1 cellular context compared by ENCODE assay signal in the genomic region with DNA sequence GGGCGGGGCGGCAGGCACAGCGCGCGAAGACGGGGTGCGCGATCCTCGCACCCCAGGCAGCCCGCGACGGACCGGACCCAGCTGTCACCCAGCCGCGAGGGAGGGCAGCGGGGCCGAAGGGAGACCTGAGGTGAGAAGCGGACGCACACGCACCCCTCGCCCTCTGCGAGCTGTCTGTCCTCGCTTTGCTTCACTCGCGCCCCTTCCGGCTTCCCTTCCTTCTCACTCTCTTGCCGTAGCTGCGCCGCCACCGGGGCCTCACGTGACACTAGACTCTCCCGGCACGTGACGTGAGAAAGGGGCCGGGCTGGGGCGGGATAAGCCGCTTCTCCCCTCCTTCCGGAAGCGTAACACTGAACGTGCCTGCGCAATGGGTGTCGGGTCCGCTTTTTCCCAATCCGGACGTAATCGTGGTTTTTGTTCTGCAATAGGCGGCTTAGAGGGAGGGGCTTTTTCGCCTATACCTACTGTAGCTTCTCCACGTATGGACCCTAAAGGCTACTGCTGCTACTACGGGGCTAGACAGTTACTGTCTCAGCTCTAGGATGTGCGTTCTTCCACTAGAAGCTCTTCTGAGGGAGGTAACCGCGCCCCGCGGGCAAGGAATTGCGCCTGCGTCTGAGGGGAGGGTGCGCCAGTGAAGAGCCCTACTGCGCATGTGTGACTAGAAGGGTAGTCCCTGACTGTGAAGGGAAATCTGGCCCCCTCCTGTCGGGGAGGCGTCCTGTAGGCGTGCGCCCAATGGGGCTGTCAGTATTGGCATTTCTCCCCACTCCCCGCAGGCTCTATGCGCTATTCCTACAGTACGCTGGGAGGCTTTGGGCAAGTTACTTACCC.
A peak's percentile ranks its signal among the peaks of the same experiment; 100 is the strongest.
TF ChIP-seq lines count a peak whose summit lies in the region.

A gene (minus strand): TSS at position 270 of the 837 bp plus-strand sequence. CDS start 434 bp downstream, outside the sequence.
A gene with protein sequence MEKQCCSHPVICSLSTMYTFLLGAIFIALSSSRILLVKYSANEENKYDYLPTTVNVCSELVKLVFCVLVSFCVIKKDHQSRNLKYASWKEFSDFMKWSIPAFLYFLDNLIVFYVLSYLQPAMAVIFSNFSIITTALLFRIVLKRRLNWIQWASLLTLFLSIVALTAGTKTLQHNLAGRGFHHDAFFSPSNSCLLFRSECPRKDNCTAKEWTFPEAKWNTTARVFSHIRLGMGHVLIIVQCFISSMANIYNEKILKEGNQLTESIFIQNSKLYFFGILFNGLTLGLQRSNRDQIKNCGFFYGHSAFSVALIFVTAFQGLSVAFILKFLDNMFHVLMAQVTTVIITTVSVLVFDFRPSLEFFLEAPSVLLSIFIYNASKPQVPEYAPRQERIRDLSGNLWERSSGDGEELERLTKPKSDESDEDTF (plus strand): TSS at position 353 of the 837 bp plus-strand sequence. CDS start 1,359 bp downstream, outside the sequence.

TF ChIP-seq in HepG2, 621 proteins besides CTCF, POLR2A, EP300 and RAD21 (continued from another document and continues in another):
- TF ChIP-seq, protein P1, sequence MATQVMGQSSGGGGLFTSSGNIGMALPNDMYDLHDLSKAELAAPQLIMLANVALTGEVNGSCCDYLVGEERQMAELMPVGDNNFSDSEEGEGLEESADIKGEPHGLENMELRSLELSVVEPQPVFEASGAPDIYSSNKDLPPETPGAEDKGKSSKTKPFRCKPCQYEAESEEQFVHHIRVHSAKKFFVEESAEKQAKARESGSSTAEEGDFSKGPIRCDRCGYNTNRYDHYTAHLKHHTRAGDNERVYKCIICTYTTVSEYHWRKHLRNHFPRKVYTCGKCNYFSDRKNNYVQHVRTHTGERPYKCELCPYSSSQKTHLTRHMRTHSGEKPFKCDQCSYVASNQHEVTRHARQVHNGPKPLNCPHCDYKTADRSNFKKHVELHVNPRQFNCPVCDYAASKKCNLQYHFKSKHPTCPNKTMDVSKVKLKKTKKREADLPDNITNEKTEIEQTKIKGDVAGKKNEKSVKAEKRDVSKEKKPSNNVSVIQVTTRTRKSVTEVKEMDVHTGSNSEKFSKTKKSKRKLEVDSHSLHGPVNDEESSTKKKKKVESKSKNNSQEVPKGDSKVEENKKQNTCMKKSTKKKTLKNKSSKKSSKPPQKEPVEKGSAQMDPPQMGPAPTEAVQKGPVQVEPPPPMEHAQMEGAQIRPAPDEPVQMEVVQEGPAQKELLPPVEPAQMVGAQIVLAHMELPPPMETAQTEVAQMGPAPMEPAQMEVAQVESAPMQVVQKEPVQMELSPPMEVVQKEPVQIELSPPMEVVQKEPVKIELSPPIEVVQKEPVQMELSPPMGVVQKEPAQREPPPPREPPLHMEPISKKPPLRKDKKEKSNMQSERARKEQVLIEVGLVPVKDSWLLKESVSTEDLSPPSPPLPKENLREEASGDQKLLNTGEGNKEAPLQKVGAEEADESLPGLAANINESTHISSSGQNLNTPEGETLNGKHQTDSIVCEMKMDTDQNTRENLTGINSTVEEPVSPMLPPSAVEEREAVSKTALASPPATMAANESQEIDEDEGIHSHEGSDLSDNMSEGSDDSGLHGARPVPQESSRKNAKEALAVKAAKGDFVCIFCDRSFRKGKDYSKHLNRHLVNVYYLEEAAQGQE (IDR thresholded peaks at IDR 0.05; ENCODE audit: borderline replicate concordance in 1 of 2, low read depth in 1 of 2, low read length in 2 of 2), result no peak
- TF ChIP-seq ZNF329 (CRISPR knock-in tag; IDR thresholded peaks at IDR 0.05; ENCODE audit: low read depth) (peak; percentile 88; the same call in 1 of the 2 replicates), HDAC2 (CRISPR knock-in tag; IDR thresholded peaks at IDR 0.05) (peak; percentile 58), ZNF260 (CRISPR knock-in tag; IDR thresholded peaks at IDR 0.05; ENCODE audit: borderline replicate concordance, low read depth) (no peak), ZNF367 (CRISPR knock-in tag; IDR thresholded peaks at IDR 0.05; ENCODE audit: borderline replicate concordance) (no peak), NFIB (CRISPR knock-in tag; IDR thresholded peaks at IDR 0.05; ENCODE audit: borderline replicate concordance) (no peak), DR1 (CRISPR knock-in tag; IDR thresholded peaks at IDR 0.05) (peak; percentile 50; the same call in 1 of the 2 replicates), ZNF567 (CRISPR knock-in tag; IDR thresholded peaks at IDR 0.05; ENCODE audit: borderline replicate concordance) (no peak), DPF2 (CRISPR knock-in tag; IDR thresholded peaks at IDR 0.05; ENCODE audit: borderline replicate concordance, low read depth) (no peak), SNRNP70 (IDR thresholded peaks at IDR 0.05; ENCODE audit: low read depth, low read length) (no peak), SP140L (CRISPR knock-in tag; IDR thresholded peaks at IDR 0.05; ENCODE audit: borderline replicate concordance) (no peak), SYNCRIP (IDR thresholded peaks at IDR 0.05; ENCODE audit: insufficient read depth, low read depth, low read length) (no peak), MZF1 (CRISPR knock-in tag; IDR thresholded peaks at IDR 0.05; ENCODE audit: borderline replicate concordance) (no peak), ATRX (CRISPR knock-in tag; IDR thresholded peaks at IDR 0.05; ENCODE audit: borderline replicate concordance) (no peak), ZNF546 (CRISPR knock-in tag; conservative IDR thresholded peaks at IDR 0.05) (no peak; the same call in 1 of the 2 replicates), ZMYM3 (CRISPR knock-in tag; IDR thresholded peaks at IDR 0.05) (no peak), ZNF598 (CRISPR knock-in tag; IDR thresholded peaks at IDR 0.05; ENCODE audit: borderline replicate concordance) (peak; percentile 9; the same call in 1 of the 2 replicates), ZNF549 (CRISPR knock-in tag; IDR thresholded peaks at IDR 0.05) (no peak), MIER2 (CRISPR knock-in tag; IDR thresholded peaks at IDR 0.05) (peak; percentile 7), JUND (CRISPR knock-in tag; IDR thresholded peaks at IDR 0.05) (no peak), ZNF841 (CRISPR knock-in tag; IDR thresholded peaks at IDR 0.05; ENCODE audit: borderline replicate concordance) (0 out of 2 replicates have a peak, but pooled peaks have one; percentile 2), ZNF878 (CRISPR knock-in tag; IDR thresholded peaks at IDR 0.05) (peak; percentile 46; the same call in 1 of the 2 replicates), MAF1 (CRISPR knock-in tag; IDR thresholded peaks at IDR 0.05; ENCODE audit: borderline replicate concordance) (no peak), HNRNPUL1 (IDR thresholded peaks at IDR 0.05; ENCODE audit: low read depth, low read length) (no peak), SKI (IDR thresholded peaks at IDR 0.05; ENCODE audit: partially characterized antibody) (peak; percentile 49), ZNF256 (CRISPR knock-in tag; conservative IDR thresholded peaks at IDR 0.05) (no peak)
- TF ChIP-seq, protein P2, sequence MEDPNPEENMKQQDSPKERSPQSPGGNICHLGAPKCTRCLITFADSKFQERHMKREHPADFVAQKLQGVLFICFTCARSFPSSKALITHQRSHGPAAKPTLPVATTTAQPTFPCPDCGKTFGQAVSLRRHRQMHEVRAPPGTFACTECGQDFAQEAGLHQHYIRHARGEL (CRISPR knock-in tag; IDR thresholded peaks at IDR 0.05), result no peak
- TF ChIP-seq, protein P3, sequence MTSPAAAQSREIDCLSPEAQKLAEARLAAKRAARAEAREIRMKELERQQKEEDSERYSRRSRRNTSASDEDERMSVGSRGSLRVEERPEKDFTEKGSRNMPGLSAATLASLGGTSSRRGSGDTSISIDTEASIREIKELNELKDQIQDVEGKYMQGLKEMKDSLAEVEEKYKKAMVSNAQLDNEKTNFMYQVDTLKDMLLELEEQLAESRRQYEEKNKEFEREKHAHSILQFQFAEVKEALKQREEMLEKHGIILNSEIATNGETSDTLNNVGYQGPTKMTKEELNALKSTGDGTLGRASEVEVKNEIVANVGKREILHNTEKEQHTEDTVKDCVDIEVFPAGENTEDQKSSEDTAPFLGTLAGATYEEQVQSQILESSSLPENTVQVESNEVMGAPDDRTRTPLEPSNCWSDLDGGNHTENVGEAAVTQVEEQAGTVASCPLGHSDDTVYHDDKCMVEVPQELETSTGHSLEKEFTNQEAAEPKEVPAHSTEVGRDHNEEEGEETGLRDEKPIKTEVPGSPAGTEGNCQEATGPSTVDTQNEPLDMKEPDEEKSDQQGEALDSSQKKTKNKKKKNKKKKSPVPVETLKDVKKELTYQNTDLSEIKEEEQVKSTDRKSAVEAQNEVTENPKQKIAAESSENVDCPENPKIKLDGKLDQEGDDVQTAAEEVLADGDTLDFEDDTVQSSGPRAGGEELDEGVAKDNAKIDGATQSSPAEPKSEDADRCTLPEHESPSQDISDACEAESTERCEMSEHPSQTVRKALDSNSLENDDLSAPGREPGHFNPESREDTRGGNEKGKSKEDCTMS (CRISPR knock-in tag; conservative IDR thresholded peaks at IDR 0.05), result no peak
- TF ChIP-seq, protein P4, sequence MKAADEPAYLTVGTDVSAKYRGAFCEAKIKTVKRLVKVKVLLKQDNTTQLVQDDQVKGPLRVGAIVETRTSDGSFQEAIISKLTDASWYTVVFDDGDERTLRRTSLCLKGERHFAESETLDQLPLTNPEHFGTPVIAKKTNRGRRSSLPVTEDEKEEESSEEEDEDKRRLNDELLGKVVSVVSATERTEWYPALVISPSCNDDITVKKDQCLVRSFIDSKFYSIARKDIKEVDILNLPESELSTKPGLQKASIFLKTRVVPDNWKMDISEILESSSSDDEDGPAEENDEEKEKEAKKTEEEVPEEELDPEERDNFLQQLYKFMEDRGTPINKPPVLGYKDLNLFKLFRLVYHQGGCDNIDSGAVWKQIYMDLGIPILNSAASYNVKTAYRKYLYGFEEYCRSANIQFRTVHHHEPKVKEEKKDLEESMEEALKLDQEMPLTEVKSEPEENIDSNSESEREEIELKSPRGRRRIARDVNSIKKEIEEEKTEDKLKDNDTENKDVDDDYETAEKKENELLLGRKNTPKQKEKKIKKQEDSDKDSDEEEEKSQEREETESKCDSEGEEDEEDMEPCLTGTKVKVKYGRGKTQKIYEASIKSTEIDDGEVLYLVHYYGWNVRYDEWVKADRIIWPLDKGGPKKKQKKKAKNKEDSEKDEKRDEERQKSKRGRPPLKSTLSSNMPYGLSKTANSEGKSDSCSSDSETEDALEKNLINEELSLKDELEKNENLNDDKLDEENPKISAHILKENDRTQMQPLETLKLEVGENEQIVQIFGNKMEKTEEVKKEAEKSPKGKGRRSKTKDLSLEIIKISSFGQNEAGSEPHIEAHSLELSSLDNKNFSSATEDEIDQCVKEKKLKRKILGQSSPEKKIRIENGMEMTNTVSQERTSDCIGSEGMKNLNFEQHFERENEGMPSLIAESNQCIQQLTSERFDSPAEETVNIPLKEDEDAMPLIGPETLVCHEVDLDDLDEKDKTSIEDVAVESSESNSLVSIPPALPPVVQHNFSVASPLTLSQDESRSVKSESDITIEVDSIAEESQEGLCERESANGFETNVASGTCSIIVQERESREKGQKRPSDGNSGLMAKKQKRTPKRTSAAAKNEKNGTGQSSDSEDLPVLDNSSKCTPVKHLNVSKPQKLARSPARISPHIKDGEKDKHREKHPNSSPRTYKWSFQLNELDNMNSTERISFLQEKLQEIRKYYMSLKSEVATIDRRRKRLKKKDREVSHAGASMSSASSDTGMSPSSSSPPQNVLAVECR (CRISPR knock-in tag; IDR thresholded peaks at IDR 0.05; ENCODE audit: borderline replicate concordance), result peak; percentile 97
- TF ChIP-seq, protein P5, sequence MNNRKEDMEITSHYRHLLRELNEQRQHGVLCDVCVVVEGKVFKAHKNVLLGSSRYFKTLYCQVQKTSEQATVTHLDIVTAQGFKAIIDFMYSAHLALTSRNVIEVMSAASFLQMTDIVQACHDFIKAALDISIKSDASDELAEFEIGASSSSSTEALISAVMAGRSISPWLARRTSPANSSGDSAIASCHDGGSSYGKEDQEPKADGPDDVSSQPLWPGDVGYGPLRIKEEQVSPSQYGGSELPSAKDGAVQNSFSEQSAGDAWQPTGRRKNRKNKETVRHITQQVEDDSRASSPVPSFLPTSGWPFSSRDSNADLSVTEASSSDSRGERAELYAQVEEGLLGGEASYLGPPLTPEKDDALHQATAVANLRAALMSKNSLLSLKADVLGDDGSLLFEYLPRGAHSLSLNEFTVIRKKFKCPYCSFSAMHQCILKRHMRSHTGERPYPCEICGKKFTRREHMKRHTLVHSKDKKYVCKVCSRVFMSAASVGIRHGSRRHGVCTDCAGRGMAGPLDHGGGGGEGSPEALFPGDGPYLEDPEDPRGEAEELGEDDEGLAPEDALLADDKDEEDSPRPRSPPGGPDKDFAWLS (CRISPR knock-in tag; IDR thresholded peaks at IDR 0.05; ENCODE audit: borderline replicate concordance), result no peak
- TF ChIP-seq, protein P6, sequence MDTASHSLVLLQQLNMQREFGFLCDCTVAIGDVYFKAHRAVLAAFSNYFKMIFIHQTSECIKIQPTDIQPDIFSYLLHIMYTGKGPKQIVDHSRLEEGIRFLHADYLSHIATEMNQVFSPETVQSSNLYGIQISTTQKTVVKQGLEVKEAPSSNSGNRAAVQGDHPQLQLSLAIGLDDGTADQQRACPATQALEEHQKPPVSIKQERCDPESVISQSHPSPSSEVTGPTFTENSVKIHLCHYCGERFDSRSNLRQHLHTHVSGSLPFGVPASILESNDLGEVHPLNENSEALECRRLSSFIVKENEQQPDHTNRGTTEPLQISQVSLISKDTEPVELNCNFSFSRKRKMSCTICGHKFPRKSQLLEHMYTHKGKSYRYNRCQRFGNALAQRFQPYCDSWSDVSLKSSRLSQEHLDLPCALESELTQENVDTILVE (CRISPR knock-in tag; IDR thresholded peaks at IDR 0.05), result peak; percentile 74
- TF ChIP-seq, protein P7, sequence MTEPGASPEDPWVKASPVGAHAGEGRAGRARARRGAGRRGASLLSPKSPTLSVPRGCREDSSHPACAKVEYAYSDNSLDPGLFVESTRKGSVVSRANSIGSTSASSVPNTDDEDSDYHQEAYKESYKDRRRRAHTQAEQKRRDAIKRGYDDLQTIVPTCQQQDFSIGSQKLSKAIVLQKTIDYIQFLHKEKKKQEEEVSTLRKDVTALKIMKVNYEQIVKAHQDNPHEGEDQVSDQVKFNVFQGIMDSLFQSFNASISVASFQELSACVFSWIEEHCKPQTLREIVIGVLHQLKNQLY (CRISPR knock-in tag; IDR thresholded peaks at IDR 0.05), result peak; percentile 50; the same call in 1 of the 2 replicates
- TF ChIP-seq, protein P8, sequence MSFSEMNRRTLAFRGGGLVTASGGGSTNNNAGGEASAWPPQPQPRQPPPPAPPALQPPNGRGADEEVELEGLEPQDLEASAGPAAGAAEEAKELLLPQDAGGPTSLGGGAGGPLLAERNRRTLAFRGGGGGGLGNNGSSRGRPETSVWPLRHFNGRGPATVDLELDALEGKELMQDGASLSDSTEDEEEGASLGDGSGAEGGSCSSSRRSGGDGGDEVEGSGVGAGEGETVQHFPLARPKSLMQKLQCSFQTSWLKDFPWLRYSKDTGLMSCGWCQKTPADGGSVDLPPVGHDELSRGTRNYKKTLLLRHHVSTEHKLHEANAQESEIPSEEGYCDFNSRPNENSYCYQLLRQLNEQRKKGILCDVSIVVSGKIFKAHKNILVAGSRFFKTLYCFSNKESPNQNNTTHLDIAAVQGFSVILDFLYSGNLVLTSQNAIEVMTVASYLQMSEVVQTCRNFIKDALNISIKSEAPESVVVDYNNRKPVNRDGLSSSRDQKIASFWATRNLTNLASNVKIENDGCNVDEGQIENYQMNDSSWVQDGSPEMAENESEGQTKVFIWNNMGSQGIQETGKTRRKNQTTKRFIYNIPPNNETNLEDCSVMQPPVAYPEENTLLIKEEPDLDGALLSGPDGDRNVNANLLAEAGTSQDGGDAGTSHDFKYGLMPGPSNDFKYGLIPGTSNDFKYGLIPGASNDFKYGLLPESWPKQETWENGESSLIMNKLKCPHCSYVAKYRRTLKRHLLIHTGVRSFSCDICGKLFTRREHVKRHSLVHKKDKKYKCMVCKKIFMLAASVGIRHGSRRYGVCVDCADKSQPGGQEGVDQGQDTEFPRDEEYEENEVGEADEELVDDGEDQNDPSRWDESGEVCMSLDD (CRISPR knock-in tag; IDR thresholded peaks at IDR 0.05; ENCODE audit: borderline replicate concordance), result peak; percentile 43; the same call in 1 of the 2 replicates
